1 cellular context compared by ENCODE assay signal in the genomic region with DNA sequence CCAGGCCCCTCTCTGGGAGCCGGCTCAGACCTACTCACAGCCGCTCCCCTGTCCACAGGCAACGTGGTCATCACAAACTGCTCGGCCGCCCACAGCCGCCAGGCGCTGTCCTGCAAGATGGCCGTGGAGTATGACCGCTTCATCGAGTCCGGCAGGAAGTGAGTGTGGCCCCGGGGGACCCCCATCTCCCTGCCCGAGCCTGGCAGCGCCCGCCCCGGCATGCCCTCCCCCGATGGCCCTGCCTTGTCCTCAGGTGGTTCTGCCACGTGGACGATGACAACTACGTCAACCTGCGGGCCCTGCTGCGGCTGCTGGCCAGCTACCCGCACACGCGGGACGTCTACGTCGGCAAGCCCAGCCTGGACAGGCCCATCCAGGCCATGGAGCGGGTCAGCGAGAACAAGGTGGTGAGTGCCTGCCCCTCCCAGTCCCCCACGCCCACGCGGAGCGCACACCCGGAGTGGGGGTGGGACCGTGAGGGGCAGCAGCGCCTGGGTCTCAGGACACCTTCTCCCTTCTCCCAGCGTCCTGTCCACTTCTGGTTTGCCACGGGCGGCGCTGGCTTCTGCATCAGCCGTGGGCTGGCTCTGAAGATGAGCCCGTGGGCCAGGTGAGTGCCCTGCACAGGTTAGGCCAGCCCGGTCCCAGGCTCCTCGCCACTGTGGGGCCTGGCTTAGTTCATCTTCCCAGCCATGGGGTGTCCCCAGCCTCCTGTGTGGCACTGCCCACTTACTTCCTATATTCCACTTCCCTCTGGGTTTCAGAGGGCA.
TF ChIP-seq lines count a peak whose summit lies in the region.

No MANE protein-coding gene starts in this region.

TF ChIP-seq in H1, 55 proteins besides CTCF, POLR2A, EP300 and RAD21:
- TF ChIP-seq GABPA (IDR thresholded peaks at IDR 0.05; ENCODE audit: borderline replicate concordance, insufficient read depth, low read length) (0 out of 2 replicates have a peak, but pooled peaks have one; percentile 44), EGR1 (IDR thresholded peaks at IDR 0.05; ENCODE audit: borderline replicate concordance, low read depth, low read length) (no peak), KDM5A (IDR thresholded peaks at IDR 0.05; ENCODE audit: low read length) (no peak), CHD2 (IDR thresholded peaks at IDR 0.05; ENCODE audit: low read length) (no peak), CTBP2 (IDR thresholded peaks at IDR 0.05; ENCODE audit: borderline replicate concordance, insufficient read depth, insufficient read length, low read length) (no peak), NANOG (IDR thresholded peaks at IDR 0.05; ENCODE audit: insufficient read depth, low read depth, low read length, poor library complexity, severe bottlenecking) (no peak), TEAD4 (IDR thresholded peaks at IDR 0.05; ENCODE audit: low read depth, low read length) (no peak)
- TF ChIP-seq, protein P1, sequence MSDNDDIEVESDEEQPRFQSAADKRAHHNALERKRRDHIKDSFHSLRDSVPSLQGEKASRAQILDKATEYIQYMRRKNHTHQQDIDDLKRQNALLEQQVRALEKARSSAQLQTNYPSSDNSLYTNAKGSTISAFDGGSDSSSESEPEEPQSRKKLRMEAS (IDR thresholded peaks at IDR 0.05) = peak; percentile 74
